Comparison of ENCODE assay signal across 1 cellular context in genomic region chr3:87788516-87788915, GRCh38.
TF ChIP-seq lines count a peak whose summit lies in the region.

No MANE protein-coding gene starts in this region.

TF ChIP-seq in K562, 482 proteins besides CTCF, POLR2A, EP300 and RAD21 (continued from another document):
- TF ChIP-seq ATF2 (CRISPR knock-in tag; IDR thresholded peaks at IDR 0.05) (no peak), ZBTB33 (CRISPR knock-in tag; IDR thresholded peaks at IDR 0.05) (no peak)
